ENCODE assay signal across 8 cellular contexts in genomic region chr9:135499326-135500070, GRCh38. TPM values are rescaled to one million over a fixed set of nuclear protein-coding genes. Genes with fewer than 3 reads are reported as not detected.
DNase-seq lines count a peak whose midpoint lies in the region; ATAC-seq and TF ChIP-seq lines count a peak whose summit lies in the region.

No MANE protein-coding gene starts in this region.

- H3K4me3 ChIP-seq in AG09309 (ENCODE audit: control insufficient read depth, low read depth, low read length), result peak overlapping the region; percentile 79
- H3K4me3 ChIP-seq in Peyer's patch, result peak overlapping the region; percentile 81 to 99 (median 90)

- DNase-seq in AG09309 (ENCODE audit: low read depth) (no peak), KG1 (lab: John Stamatoyannopoulos, UW) (peak; percentile 5), Peyer's patch (peak; percentile 96 to 98 (median 97)), fibroblast of peridontal ligament (ENCODE audit: extremely low read depth) (peak; percentile 78)
- DNase-seq in naive thymus-derived CD8-positive, alpha-beta T cell, result peak; percentile 74 to 94 (median 85)
- DNase-seq in stimulated activated CD8-positive, alpha-beta memory T cell treated with anti-CD3 and anti-CD28 coated beads, Interleukin-7, amount 100 ng/mL, for 48 hours (ENCODE audit: extremely low read depth in 1 of 2, low read depth in 1 of 2), result peak; percentile 72 to 82

- H3K27me3 ChIP-seq in Peyer's patch, result no peaks in the 10 kb centered on the region

- peaks cover 30% of the 10 kb centered on the region for H3K36me3 Mint-ChIP-seq in activated T-helper 17 cell treated with anti-CD3 and anti-CD28 coated beads, Interleukin-2, amount 50 U/mL, for 72 hours (ENCODE audit: low read depth)
- peaks cover 0 to 21% (median 8%) of the 10 kb centered on the region in 3 donors for H3K36me3 Mint-ChIP-seq in naive thymus-derived CD8-positive, alpha-beta T cell

- TF ChIP-seq CTCF in AG09309 (IDR thresholded peaks at IDR 0.05; ENCODE audit: control insufficient read depth, insufficient read depth, low read depth, low read length, missing control alignments) (no peak), Peyer's patch (IDR thresholded peaks at IDR 0.05) (no peak)

- H3K27me3 Mint-ChIP-seq in activated T-helper 17 cell treated with anti-CD3 and anti-CD28 coated beads, Interleukin-2, amount 50 U/mL, for 72 hours, result peaks cover 5% of the 10 kb centered on the region
- peaks cover 0 to 6% (median 5%) of the 10 kb centered on the region in 5 donors for H3K27me3 Mint-ChIP-seq in naive thymus-derived CD8-positive, alpha-beta T cell

- POLR2A ChIA-PET in naive thymus-derived CD8-positive, alpha-beta T cell (lab: Charles Lee), result interaction anchor here (0.9 kb wide), 1 partner anchor 18 kb away, joined by 4 read pairs; no protein-coding TSS in a partner anchor

- H3K4me1 ChIP-seq in Peyer's patch, result peaks cover 3 to 22% (median 15%) of the 10 kb centered on the region in 4 donors

- no peaks in the 10 kb centered on the region for H3K9me3 Mint-ChIP-seq in activated T-helper 17 cell treated with anti-CD3 and anti-CD28 coated beads, Interleukin-2, amount 50 U/mL, for 72 hours
- H3K9me3 Mint-ChIP-seq in naive thymus-derived CD8-positive, alpha-beta T cell, result no peaks in the 10 kb centered on the region

- no peaks in the 10 kb centered on the region for H3K9me3 ChIP-seq in Peyer's patch

- peak overlapping the region; percentile 81 for H3K4me3 Mint-ChIP-seq in activated T-helper 17 cell treated with anti-CD3 and anti-CD28 coated beads, Interleukin-2, amount 50 U/mL, for 72 hours
- peak overlapping the region; percentile 71 to 96 (median 88) for H3K4me3 Mint-ChIP-seq in naive thymus-derived CD8-positive, alpha-beta T cell

- H3K4me1 Mint-ChIP-seq in activated T-helper 17 cell treated with anti-CD3 and anti-CD28 coated beads, Interleukin-2, amount 50 U/mL, for 72 hours, result no peaks in the 10 kb centered on the region
- H3K4me1 Mint-ChIP-seq in naive thymus-derived CD8-positive, alpha-beta T cell, result peaks cover 11 to 30% (median 29%) of the 10 kb centered on the region in 4 donors

- peak; percentile 41 for ATAC-seq in GM19452 (IDR thresholded peaks at IDR 0.05; ENCODE audit: unreplicated experiment)
- ATAC-seq in activated T-helper 17 cell treated with anti-CD3 and anti-CD28 coated beads, Interleukin-2, amount 50 U/mL, for 72 hours (replicated peaks), result peak; percentile 47
- ATAC-seq in naive thymus-derived CD8-positive, alpha-beta T cell, result peak; percentile 54 to 67

- peak overlapping the region; percentile 76 to 80 (median 79) for H3K27ac ChIP-seq in Peyer's patch

- H3K36me3 ChIP-seq in Peyer's patch, result peaks cover 0 to 20% (median 0%) of the 10 kb centered on the region in 3 donors

- no peak for TF ChIP-seq POLR2A in Peyer's patch (IDR thresholded peaks at IDR 0.05)

- no peak overlapping the region for H3K27ac Mint-ChIP-seq in activated T-helper 17 cell treated with anti-CD3 and anti-CD28 coated beads, Interleukin-2, amount 50 U/mL, for 72 hours
- H3K27ac Mint-ChIP-seq in naive thymus-derived CD8-positive, alpha-beta T cell, result peak overlapping the region in 6 of 10 donors; percentile 49 to 70 (median 61)

RNA-seq across cellular contexts. Expression of gene MRPS2, which starts 1.0 kb away (rescaled TPM):
- 10 to 100 TPM; 22.3 to 42.7 (median 32.4) TPM for total RNA-seq in Peyer's patch
- 10 to 100 TPM; 29.9 to 48.6 TPM for total RNA-seq in activated T-helper 17 cell treated with anti-CD3 and anti-CD28 coated beads, Interleukin-2, amount 50 U/mL, for 72 hours
- total RNA-seq in naive thymus-derived CD8-positive, alpha-beta T cell, result 10 to 100 TPM; 32.6 to 35.7 TPM
- polyA plus RNA-seq in naive thymus-derived CD8-positive, alpha-beta T cell, result 10 to 100 TPM; 28.3 to 64.0 (median 45.4) TPM

RNA-seq across cellular contexts. Expression of gene PPP1R26, which starts 19.9 kb away (rescaled TPM):
- 10 to 100 TPM; 12.4 to 34.0 (median 18.7) TPM for total RNA-seq in Peyer's patch
- total RNA-seq in activated T-helper 17 cell treated with anti-CD3 and anti-CD28 coated beads, Interleukin-2, amount 50 U/mL, for 72 hours, result 1 to 10 TPM; 2.5 to 3.4 TPM
- total RNA-seq in naive thymus-derived CD8-positive, alpha-beta T cell, result under 1 TPM; 0.13 to 0.22 TPM
- not detected for polyA plus RNA-seq in naive thymus-derived CD8-positive, alpha-beta T cell

RNA-seq across cellular contexts. Expression of gene LCN1, which starts 21.7 kb away (rescaled TPM):
- not detected for total RNA-seq in Peyer's patch
- total RNA-seq in activated T-helper 17 cell treated with anti-CD3 and anti-CD28 coated beads, Interleukin-2, amount 50 U/mL, for 72 hours, result not detected
- not detected for total RNA-seq in naive thymus-derived CD8-positive, alpha-beta T cell
- polyA plus RNA-seq in naive thymus-derived CD8-positive, alpha-beta T cell, result not detected

RNA-seq across cellular contexts. Expression of gene OBP2A, which starts 46.4 kb away (rescaled TPM):
- not detected for total RNA-seq in Peyer's patch
- total RNA-seq in activated T-helper 17 cell treated with anti-CD3 and anti-CD28 coated beads, Interleukin-2, amount 50 U/mL, for 72 hours, result not detected
- total RNA-seq in naive thymus-derived CD8-positive, alpha-beta T cell, result not detected
- polyA plus RNA-seq in naive thymus-derived CD8-positive, alpha-beta T cell, result not detected
